1 cellular context compared by ENCODE assay signal in genomic region chr14:64682843-64683242, GRCh38.
TF ChIP-seq lines count a peak whose summit lies in the region.

No MANE protein-coding gene starts in this region.

TF ChIP-seq in HepG2, 621 proteins besides CTCF, POLR2A, EP300 and RAD21:
- no peak for TF ChIP-seq FOXP4 (CRISPR knock-in tag; IDR thresholded peaks at IDR 0.05)
- no peak for TF ChIP-seq ZIK1 (CRISPR knock-in tag; IDR thresholded peaks at IDR 0.05; ENCODE audit: borderline replicate concordance, low read depth)
- no peak for TF ChIP-seq ZNF615 (CRISPR knock-in tag; IDR thresholded peaks at IDR 0.05; ENCODE audit: borderline replicate concordance)
- TF ChIP-seq ZNF335 (CRISPR knock-in tag; IDR thresholded peaks at IDR 0.05), result no peak
- no peak for TF ChIP-seq TBX3 (IDR thresholded peaks at IDR 0.05; ENCODE audit: borderline replicate concordance)
- TF ChIP-seq SYNCRIP (IDR thresholded peaks at IDR 0.05; ENCODE audit: insufficient read depth, low read depth, low read length), result no peak
- TF ChIP-seq MEIS2 (CRISPR knock-in tag; IDR thresholded peaks at IDR 0.05), result no peak
- TF ChIP-seq MLXIP (CRISPR knock-in tag; IDR thresholded peaks at IDR 0.05; ENCODE audit: borderline replicate concordance), result no peak
- TF ChIP-seq SAP130 (CRISPR knock-in tag; IDR thresholded peaks at IDR 0.05; ENCODE audit: low read depth), result no peak
- no peak for TF ChIP-seq DDIT3 (CRISPR knock-in tag; IDR thresholded peaks at IDR 0.05)
- TF ChIP-seq POGK (CRISPR knock-in tag; conservative IDR thresholded peaks at IDR 0.05), result no peak
- TF ChIP-seq RBM22 (optimal IDR thresholded peaks at IDR 0.05; ENCODE audit: low read length), result no peak
- TF ChIP-seq HIC2 (CRISPR knock-in tag; IDR thresholded peaks at IDR 0.05; ENCODE audit: low read depth), result no peak
- no peak for TF ChIP-seq ZNF414 (CRISPR knock-in tag; IDR thresholded peaks at IDR 0.05)
- TF ChIP-seq ZNF44 (CRISPR knock-in tag; IDR thresholded peaks at IDR 0.05), result no peak
- TF ChIP-seq ZFP36 (IDR thresholded peaks at IDR 0.05; ENCODE audit: borderline replicate concordance, low read depth, low read length, partially characterized antibody), result no peak
- no peak for TF ChIP-seq REPIN1 (CRISPR knock-in tag; IDR thresholded peaks at IDR 0.05; ENCODE audit: borderline replicate concordance, low read depth)
- TF ChIP-seq RERE (CRISPR knock-in tag; IDR thresholded peaks at IDR 0.05; ENCODE audit: low read depth), result no peak
